ENCODE assay signal across 34 cellular contexts in the genomic region with DNA sequence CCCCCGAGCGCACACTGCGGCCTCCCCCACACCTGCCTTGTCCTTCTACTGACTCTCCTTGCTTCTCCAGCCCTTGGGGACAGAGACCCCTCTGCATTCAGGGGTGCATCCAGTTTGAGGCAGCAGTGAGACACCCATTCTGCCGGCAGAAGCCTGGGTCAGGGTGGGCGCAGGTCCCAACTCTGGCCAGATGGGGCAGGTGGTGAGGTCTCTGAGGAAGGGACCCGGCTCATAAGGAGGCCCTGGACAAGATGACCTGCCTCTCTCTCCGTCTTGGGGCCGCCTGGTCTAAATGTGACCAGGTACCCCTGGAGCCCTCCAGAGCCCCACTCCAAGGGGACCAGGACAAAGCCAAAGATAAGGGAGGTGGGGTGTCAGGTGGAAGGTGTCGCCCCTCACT. TPM values are rescaled to one million over a fixed set of nuclear protein-coding genes. Genes with fewer than 3 reads are reported as not detected.
"Had no signal": no experiment of that assay in that cellular context is flagged by ENCODE, and none has a peak within 500 bp of the region (broad histone marks: within the 10 kb centered on the region; RNA-seq: fewer than 3 reads in every experiment).

No MANE protein-coding gene starts in this region.

- H3K4me3 ChIP-seq: lower lobe of right lung, sigmoid colon, smooth muscle cell, upper lobe of right lung had no signal

- H3K27me3 Mint-ChIP-seq: activated CD4-positive, alpha-beta memory T cell treated with anti-CD3 and anti-CD28 coated beads for 36 hours; activated naive CD8-positive, alpha-beta T cell treated with anti-CD3 and anti-CD28 coated beads, Interleukin-2, amount 50 U/mL, for 24 hours; naive B cell had no signal

- H3K4me3 Mint-ChIP-seq: activated CD4-positive, alpha-beta memory T cell treated with anti-CD3 and anti-CD28 coated beads for 36 hours; activated naive CD8-positive, alpha-beta T cell treated with anti-CD3 and anti-CD28 coated beads, Interleukin-2, amount 50 U/mL, for 24 hours; brain; immature natural killer cell had no signal

- FAIRE-seq: endothelial cell of umbilical vein had no signal

- H3K9me3 Mint-ChIP-seq: activated CD4-positive, alpha-beta memory T cell treated with anti-CD3 and anti-CD28 coated beads for 36 hours; activated naive CD8-positive, alpha-beta T cell treated with anti-CD3 and anti-CD28 coated beads, Interleukin-2, amount 50 U/mL, for 24 hours; brain; immature natural killer cell; naive B cell had no signal

- H3K27ac ChIP-seq: lower lobe of right lung, sigmoid colon, upper lobe of right lung had no signal

- H3K27me3 ChIP-seq: sigmoid colon, upper lobe of right lung had no signal

- H3K4me2 ChIP-seq: smooth muscle cell had no signal

- ATAC-seq: activated naive CD8-positive, alpha-beta T cell treated with anti-CD3 and anti-CD28 coated beads, Interleukin-2, amount 50 U/mL, for 24 hours; esophagus mucosa; left lobe of liver; lower lobe of right lung; upper lobe of right lung had no signal

- DNase-seq: activated CD4-positive, alpha-beta memory T cell treated with anti-CD3 and anti-CD28 coated beads for 36 hours; activated CD4-positive, alpha-beta T cell treated with anti-CD3 and anti-CD28 coated beads for 48 hours; activated CD4-positive, CD25-positive, alpha-beta regulatory T cell; activated effector memory CD4-positive, alpha-beta T cell treated with anti-CD3 and anti-CD28 coated beads, Interleukin-2, amount 50 U/mL, for 16 hours; activated naive CD4-positive, alpha-beta T cell treated with anti-CD3 and anti-CD28 coated beads, Interleukin-2, amount 50 U/mL, for 16 hours; activated naive CD8-positive, alpha-beta T cell treated with anti-CD3 and anti-CD28 coated beads, Interleukin-2, amount 50 U/mL, for 24 hours; anterior cingulate cortex; dermis blood vessel endothelial cell; effector CD8-positive, alpha-beta T cell; foreskin melanocyte; immature natural killer cell; lower lobe of right lung; naive B cell; sigmoid colon; stimulated activated CD4-positive, alpha-beta T cell treated with anti-CD3 and anti-CD28 coated beads, Interleukin-15, amount 100 ng/mL, for 24 hours; stimulated activated CD8-positive, alpha-beta memory T cell treated with anti-CD3 and anti-CD28 coated beads, Interleukin-4, amount 100 ng/mL, for 48 hours; stimulated activated naive CD4-positive, alpha-beta T cell treated with Interleukin-2 at 50 U/mL for 16 hours; T1000; upper lobe of right lung had no signal

- H3K27ac Mint-ChIP-seq: activated CD4-positive, alpha-beta memory T cell treated with anti-CD3 and anti-CD28 coated beads for 36 hours; activated naive CD8-positive, alpha-beta T cell treated with anti-CD3 and anti-CD28 coated beads, Interleukin-2, amount 50 U/mL, for 24 hours; brain; immature natural killer cell; naive B cell had no signal

- H3K9me3 ChIP-seq: lower lobe of right lung, sigmoid colon, upper lobe of right lung had no signal

RNA-seq across cellular contexts. Expression of a gene that starts 40.2 kb away (rescaled TPM):
- total RNA-seq: activated CD4-positive, alpha-beta memory T cell treated with anti-CD3 and anti-CD28 coated beads for 36 hours; cardiac septum; dermis blood vessel endothelial cell; endothelial cell of umbilical vein; esophagus mucosa; kidney epithelial cell; left lobe of liver; lower lobe of right lung; mesenteric fat pad; mucosa of gallbladder; omental fat pad; posterior vena cava; renal cortical epithelial cell; sigmoid colon; smooth muscle cell; subcutaneous adipose tissue; T-helper 1 cell treated with Interleukin-12 subunit alpha and Interleukin-12 subunit beta and Interleukin-4 antibody, amounts not matched to agents 30 ng/mL and 1 ng/mL, for 36 hours; upper lobe of right lung had no signal
- polyA plus RNA-seq: endothelial cell of umbilical vein, neural cell, sigmoid colon, smooth muscle cell had no signal
